Comparison of ENCODE assay signal across 8 cellular contexts in the genomic region with DNA sequence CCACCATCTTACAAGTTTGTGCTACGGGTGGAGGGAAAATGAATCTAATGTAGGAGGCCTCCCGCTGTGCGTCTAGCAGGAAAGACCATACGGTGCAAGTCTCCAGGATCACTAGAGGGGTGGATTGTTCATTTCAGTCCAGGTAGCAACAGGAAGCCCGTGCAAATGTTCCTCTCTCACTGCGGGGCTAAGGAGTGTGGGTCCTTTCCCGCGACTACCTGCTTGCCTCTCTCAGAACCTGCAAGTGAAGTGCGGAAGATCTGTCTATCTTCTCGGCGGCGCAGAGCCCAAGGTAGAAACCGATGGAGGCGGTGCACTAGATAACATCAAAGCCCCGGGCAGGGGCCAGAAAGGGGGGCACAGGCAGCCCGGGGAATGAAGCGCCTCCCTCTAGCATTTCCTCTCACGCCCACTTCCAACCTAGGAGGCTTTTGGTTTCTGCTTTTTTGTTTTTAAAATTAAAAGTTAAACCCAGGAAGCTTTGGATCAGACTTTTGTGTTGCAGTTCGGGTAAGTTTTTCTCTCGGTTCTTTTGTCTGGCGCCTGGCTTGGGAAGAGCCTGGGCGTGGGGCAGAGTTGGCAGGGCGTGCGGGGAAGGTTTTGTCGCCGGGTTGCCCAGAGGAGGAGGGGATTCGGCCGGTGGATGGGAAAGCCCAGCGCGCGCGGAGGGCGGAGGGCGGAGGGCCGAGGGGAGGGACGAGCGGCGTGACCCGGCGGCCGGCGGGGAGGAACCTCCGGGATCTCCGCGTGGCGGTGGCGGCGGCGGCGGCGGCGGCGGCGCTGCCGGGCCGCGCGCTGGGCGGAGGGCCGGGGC. TPM values are rescaled to one million over a fixed set of nuclear protein-coding genes. Genes with fewer than 3 reads are reported as not detected.
DNase-seq lines count a peak whose midpoint lies in the region; ATAC-seq and TF ChIP-seq lines count a peak whose summit lies in the region.

No MANE protein-coding gene starts in this region.

- no peaks in the 10 kb centered on the region for H3K79me2 ChIP-seq in DND-41 (ENCODE audit: insufficient read depth, low read length)
- H3K79me2 ChIP-seq in Loucy (ENCODE audit: insufficient read depth, low read length), result peaks cover 20% of the 10 kb centered on the region
- peaks cover 17% of the 10 kb centered on the region for H3K79me2 ChIP-seq in SK-N-SH (ENCODE audit: insufficient read depth)

- TF ChIP-seq EP300 in SK-N-SH (IDR thresholded peaks at IDR 0.05; ENCODE audit: borderline replicate concordance in 1 of 2, low read depth in 1 of 2, low read length in 1 of 2), result peak in 1 of 2 experiments; percentile 7; a peak in 1 of 4 replicates

- peaks cover 35% of the 10 kb centered on the region for H3K4me1 Mint-ChIP-seq in activated naive CD4-positive, alpha-beta T cell treated with anti-CD3 and anti-CD28 coated beads, Interleukin-2, amount 50 U/mL, for 24 hours
- H3K4me1 Mint-ChIP-seq in glutamatergic neuron (ENCODE audit: low read depth, unreplicated experiment) (peaks cover 23% of the 10 kb centered on the region), osteocyte (ENCODE audit: unreplicated experiment) (peaks cover 30% of the 10 kb centered on the region)

- peak overlapping the region; percentile 99 for H3K27ac Mint-ChIP-seq in activated naive CD4-positive, alpha-beta T cell treated with anti-CD3 and anti-CD28 coated beads, Interleukin-2, amount 50 U/mL, for 24 hours
- peak overlapping the region; percentile 93 for H3K27ac Mint-ChIP-seq in glutamatergic neuron (ENCODE audit: unreplicated experiment)
- peak overlapping the region; percentile 97 for H3K27ac Mint-ChIP-seq in osteocyte (ENCODE audit: unreplicated experiment)

- H3K9me3 ChIP-seq in DND-41 (ENCODE audit: insufficient read depth, low read length, severe bottlenecking) (no peaks in the 10 kb centered on the region), Loucy (ENCODE audit: insufficient read depth, low read depth, low read length) (no peaks in the 10 kb centered on the region), SK-N-SH (no peaks in the 10 kb centered on the region), thymus (ENCODE audit: control insufficient read depth) (no peaks in the 10 kb centered on the region)

- POLR2A ChIA-PET in SK-N-SH (lab: Yijun Ruan, JAX), result interaction anchor here (0.6 kb wide), 1 partner anchor 636 kb away, joined by 3 read pairs; no protein-coding TSS in a partner anchor

- TF ChIP-seq RAD21 in SK-N-SH (IDR thresholded peaks at IDR 0.05; ENCODE audit: low read length), result no peak

- H2AFZ ChIP-seq in DND-41 (ENCODE audit: low read depth, low read length), result peak overlapping the region; percentile 95
- peak overlapping the region; percentile 97 for H2AFZ ChIP-seq in Loucy (ENCODE audit: low read length)
- peak overlapping the region; percentile 92 for H2AFZ ChIP-seq in SK-N-SH (ENCODE audit: low read depth)

- H3K4me1 ChIP-seq in DND-41 (ENCODE audit: insufficient read depth, low read length) (peaks cover 36% of the 10 kb centered on the region), Loucy (ENCODE audit: insufficient read depth, low read length, poor library complexity, severe bottlenecking) (peaks cover 32% of the 10 kb centered on the region), SK-N-SH (ENCODE audit: control insufficient read depth in 1 of 2, insufficient read depth in 2 of 2, low read depth in 1 of 2, low read length in 1 of 2) (peaks cover under 1 to 9% of the 10 kb centered on the region in 2 experiments; a peak in 3 of 4 replicates), thymus (ENCODE audit: control insufficient read depth, insufficient read depth, low read length) (peaks cover 9% of the 10 kb centered on the region)

- H3K9me3 Mint-ChIP-seq in activated naive CD4-positive, alpha-beta T cell treated with anti-CD3 and anti-CD28 coated beads, Interleukin-2, amount 50 U/mL, for 24 hours, result no peaks in the 10 kb centered on the region
- peaks cover 16% of the 10 kb centered on the region for H3K9me3 Mint-ChIP-seq in glutamatergic neuron (ENCODE audit: unreplicated experiment)
- no peaks in the 10 kb centered on the region for H3K9me3 Mint-ChIP-seq in osteocyte (ENCODE audit: unreplicated experiment)

- H3K9ac ChIP-seq in DND-41 (ENCODE audit: low read depth, low read length), result peak overlapping the region; percentile 66
- H3K9ac ChIP-seq in Loucy (ENCODE audit: low read depth, low read length, poor library complexity, severe bottlenecking), result peak overlapping the region; percentile 91
- H3K9ac ChIP-seq in SK-N-SH, result peak overlapping the region; percentile 100

- no peak for TF ChIP-seq CTCF in DND-41 (IDR thresholded peaks at IDR 0.05; ENCODE audit: borderline replicate concordance, extremely low read depth, low read length, poor library complexity, severe bottlenecking)
- no peak for TF ChIP-seq CTCF in Loucy (conservative IDR thresholded peaks at IDR 0.05; ENCODE audit: low read length)
- no peak for TF ChIP-seq CTCF in SK-N-SH (IDR thresholded peaks at IDR 0.05)
- TF ChIP-seq CTCF in glutamatergic neuron (IDR thresholded peaks at IDR 0.05; ENCODE audit: partially characterized antibody, unreplicated experiment), result no peak
- TF ChIP-seq CTCF in osteocyte (IDR thresholded peaks at IDR 0.05), result no peak

- WGBS in SK-N-SH (ENCODE audit: low lambda C conversion rate), result under 1% methylated on average over 31 of the region's 60 CpGs
- under 1% methylated on average over 60 of the region's 60 CpGs for WGBS in thymus

- DNase-seq in DND-41 (peak; percentile 82), SK-N-SH (peak; percentile 89), glutamatergic neuron (peak; percentile 89), osteocyte (ENCODE audit: extremely low spot score, unreplicated experiment) (peak; percentile 89)

- H3K9me2 ChIP-seq in Loucy (replicated peaks; ENCODE audit: low read depth, low read length) (no peaks in the 10 kb centered on the region), SK-N-SH (no peaks in the 10 kb centered on the region)

- no peaks in the 10 kb centered on the region for H3K27me3 Mint-ChIP-seq in activated naive CD4-positive, alpha-beta T cell treated with anti-CD3 and anti-CD28 coated beads, Interleukin-2, amount 50 U/mL, for 24 hours
- H3K27me3 Mint-ChIP-seq in glutamatergic neuron (ENCODE audit: unreplicated experiment), result peaks cover 10% of the 10 kb centered on the region
- H3K27me3 Mint-ChIP-seq in osteocyte (ENCODE audit: unreplicated experiment), result no peaks in the 10 kb centered on the region

- H3K4me3 ChIP-seq in DND-41 (ENCODE audit: low read depth in 1 of 2, low read length in 2 of 2) (peak overlapping the region; percentile 66 to 76; a peak in 3 of 4 replicates), Loucy (ENCODE audit: low read length, poor library complexity, severe bottlenecking) (peak overlapping the region; percentile 95), SK-N-SH (ENCODE audit: low read depth in 2 of 2, low read length in 1 of 2) (peak overlapping the region; percentile 62 to 95), thymus (ENCODE audit: low read length) (peak overlapping the region; percentile 84)

- peak overlapping the region; percentile 97 for H3K4me3 Mint-ChIP-seq in activated naive CD4-positive, alpha-beta T cell treated with anti-CD3 and anti-CD28 coated beads, Interleukin-2, amount 50 U/mL, for 24 hours
- H3K4me3 Mint-ChIP-seq in glutamatergic neuron (ENCODE audit: unreplicated experiment), result peak overlapping the region; percentile 95
- peak overlapping the region; percentile 91 for H3K4me3 Mint-ChIP-seq in osteocyte (ENCODE audit: unreplicated experiment)

- H3K27ac ChIP-seq in DND-41 (ENCODE audit: low read length), result peak overlapping the region; percentile 59
- peak overlapping the region; percentile 99 for H3K27ac ChIP-seq in SK-N-SH (ENCODE audit: low read depth in 2 of 2, low read length in 1 of 2)
- peak overlapping the region; percentile 99 for H3K27ac ChIP-seq in thymus (ENCODE audit: low read depth)

- H4K20me1 ChIP-seq in DND-41 (ENCODE audit: insufficient read depth, low read length) (peaks cover 9% of the 10 kb centered on the region), Loucy (ENCODE audit: insufficient read depth, low read length, poor library complexity, severe bottlenecking) (peaks cover 4% of the 10 kb centered on the region), SK-N-SH (ENCODE audit: insufficient read depth) (no peaks in the 10 kb centered on the region)

- ATAC-seq in DND-41 (ENCODE audit: insufficient read depth, low read depth) (peak; percentile 74), GM21825 (IDR thresholded peaks at IDR 0.05; ENCODE audit: unreplicated experiment) (peak; percentile 25)

- peak overlapping the region; percentile 69 for H3K4me2 ChIP-seq in DND-41 (ENCODE audit: insufficient read depth, low read length)
- peak overlapping the region; percentile 97 for H3K4me2 ChIP-seq in Loucy (ENCODE audit: low read depth, low read length, poor library complexity, severe bottlenecking)
- peak overlapping the region; percentile 89 for H3K4me2 ChIP-seq in SK-N-SH

- H3F3A ChIP-seq in Loucy (ENCODE audit: low read depth), result peaks cover 3% of the 10 kb centered on the region
- H3F3A ChIP-seq in SK-N-SH (replicated peaks; ENCODE audit: insufficient read depth), result peaks cover 28% of the 10 kb centered on the region

- CTCF ChIA-PET in SK-N-SH (lab: Yijun Ruan, JAX), result interaction anchor here (0.6 to 1.4 kb wide), 3 partner anchors 36 to 226 kb away, joined by 3 to 4 read pairs (median 3); no protein-coding TSS in a partner anchor

- H3K36me3 Mint-ChIP-seq in activated naive CD4-positive, alpha-beta T cell treated with anti-CD3 and anti-CD28 coated beads, Interleukin-2, amount 50 U/mL, for 24 hours, result peaks cover 1% of the 10 kb centered on the region
- H3K36me3 Mint-ChIP-seq in glutamatergic neuron (ENCODE audit: unreplicated experiment), result no peaks in the 10 kb centered on the region
- H3K36me3 Mint-ChIP-seq in osteocyte (ENCODE audit: unreplicated experiment), result no peaks in the 10 kb centered on the region

- H3K36me3 ChIP-seq in DND-41 (ENCODE audit: insufficient read depth, low read length) (no peaks in the 10 kb centered on the region), Loucy (ENCODE audit: insufficient read depth, low read length) (no peaks in the 10 kb centered on the region), SK-N-SH (replicated peaks in 1 of 2; ENCODE audit: control insufficient read depth in 1 of 2, insufficient read depth in 2 of 2, low read length in 1 of 2) (no peaks in the 10 kb centered on the region), thymus (ENCODE audit: control insufficient read depth, insufficient read depth) (no peaks in the 10 kb centered on the region)

- H3K27me3 ChIP-seq in DND-41 (ENCODE audit: insufficient read depth, low read length, poor library complexity), result peaks cover 39% of the 10 kb centered on the region
- H3K27me3 ChIP-seq in Loucy (ENCODE audit: insufficient read depth, low read length, poor library complexity, severe bottlenecking), result no peaks in the 10 kb centered on the region
- no peaks in the 10 kb centered on the region for H3K27me3 ChIP-seq in SK-N-SH (ENCODE audit: insufficient read depth)
- no peaks in the 10 kb centered on the region for H3K27me3 ChIP-seq in thymus (ENCODE audit: control insufficient read depth, insufficient read depth)

TF ChIP-seq in SK-N-SH, 30 proteins besides CTCF, POLR2A, EP300 and RAD21 (continues in another document):
- no peak for TF ChIP-seq RFX5 (IDR thresholded peaks at IDR 0.05; ENCODE audit: low read length)

RNA-seq across cellular contexts. Expression of a gene that starts 3.5 kb away (rescaled TPM):
- polyA plus RNA-seq in SK-N-SH (2012; rRNA removed) (7.7 and 10.4 TPM in 2 replicates), thymus (8.7 TPM)
- polyA plus RNA-seq in SK-N-SH (2012; cell fraction: cytosol; rRNA removed), result 5.5 and 6.4 TPM in 2 replicates
- polyA plus RNA-seq in SK-N-SH (2012; cell fraction: nucleus; rRNA removed), result 19.3 and 21.1 TPM in 2 replicates
- total RNA-seq in glutamatergic neuron (ENCODE audit: unreplicated experiment) (37.1 TPM), osteocyte (23.0 and 27.8 TPM in 2 replicates)

Comparison
In these comparisons a context has a peak if more than half of its experiments do, and no peak if none do; other contexts are left out.
1. Peak in every context shown above with its lines: DNase-seq, ATAC-seq, H3K4me3 ChIP-seq and H3K27ac ChIP-seq.